Comparison of ENCODE assay signal across 29 cellular contexts in genomic region chr6:620950-621349, GRCh38.
"Had no signal": no experiment of that assay in that cellular context is flagged by ENCODE, and none has a peak within 500 bp of the region (broad histone marks: within the 10 kb centered on the region; RNA-seq: fewer than 3 reads in every experiment).

No MANE protein-coding gene starts in this region.

- H3K27me3 Mint-ChIP-seq: activated CD4-positive, alpha-beta T cell treated with anti-CD3 and anti-CD28 coated beads for 36 hours; activated CD4-positive, alpha-beta T cell treated with anti-CD3 and anti-CD28 coated beads, Interleukin-2, amount 10 ng/mL, durations not matched to agents 7 days and 5 days; activated CD8-positive, alpha-beta T cell treated with anti-CD3 and anti-CD28 coated beads for 36 hours; activated naive CD8-positive, alpha-beta T cell; effector memory CD8-positive, alpha-beta T cell had no signal

- H3K9me3 ChIP-seq: esophagus squamous epithelium, gastroesophageal sphincter had no signal

- FAIRE-seq: astrocyte, bronchial epithelial cell, colon, endometrium, endothelial cell of umbilical vein had no signal

- H3K27ac ChIP-seq: brain microvascular endothelial cell, epithelial cell of prostate, esophagus squamous epithelium had no signal

- H3K27me3 ChIP-seq: brain microvascular endothelial cell, esophagus squamous epithelium, gastroesophageal sphincter had no signal

- H3K27ac Mint-ChIP-seq: activated CD4-positive, alpha-beta T cell treated with anti-CD3 and anti-CD28 coated beads for 36 hours; activated CD4-positive, alpha-beta T cell treated with anti-CD3 and anti-CD28 coated beads, Interleukin-2, amount 10 ng/mL, durations not matched to agents 7 days and 5 days; activated CD8-positive, alpha-beta T cell treated with anti-CD3 and anti-CD28 coated beads for 36 hours; activated naive CD4-positive, alpha-beta T cell treated with anti-CD3 and anti-CD28 coated beads for 36 hours; activated naive CD8-positive, alpha-beta T cell; activated T-helper 2 cell treated with anti-CD3 and anti-CD28 coated beads, Interferon-gamma antibody, Interleukin-2, Interleukin-4, amounts not matched to agents 10 μg/mL and 5 μg/mL and 100 μg/mL, durations not matched to agents 14 hours and 24 hours and 36 hours had no signal

- DNase-seq: activated CD4-positive, alpha-beta T cell treated with anti-CD3 and anti-CD28 coated beads for 36 hours; activated CD4-positive, alpha-beta T cell treated with anti-CD3 and anti-CD28 coated beads, Interleukin-2, amount 10 ng/mL, durations not matched to agents 7 days and 5 days; activated CD4-positive, alpha-beta T cell treated with anti-CD3 and anti-CD28 coated beads, Interleukin-2, amount 50 U/mL, for 4 hours; activated CD4-positive, CD25-positive, alpha-beta regulatory T cell; activated CD4-positive, CD25-positive, alpha-beta regulatory T cell treated with anti-CD3 and anti-CD28 coated beads, Interleukin-2, amount 50 U/mL, for 72 hours; activated CD8-positive, alpha-beta memory T cell treated with anti-CD3 and anti-CD28 coated beads for 24 hours; activated CD8-positive, alpha-beta T cell treated with anti-CD3 and anti-CD28 coated beads for 36 hours; activated effector memory CD4-positive, alpha-beta T cell treated with anti-CD3 and anti-CD28 coated beads, Interleukin-2, amount 50 U/mL, for 16 hours; activated naive CD4-positive, alpha-beta T cell treated with anti-CD3 and anti-CD28 coated beads for 36 hours; activated T-cell treated with anti-CD3 and anti-CD28 coated beads, Interleukin-2, amount 50 U/mL, for 4 hours; amniotic stem cell; anterior cingulate cortex; brain microvascular endothelial cell; cortex of kidney; dermis blood vessel endothelial cell; effector CD4-positive, alpha-beta T cell; effector memory CD8-positive, alpha-beta T cell; esophagus squamous epithelium; foreskin melanocyte; T-helper 2 cell had no signal

- ATAC-seq: activated CD4-positive, alpha-beta T cell treated with anti-CD3 and anti-CD28 coated beads for 36 hours; activated CD8-positive, alpha-beta T cell treated with anti-CD3 and anti-CD28 coated beads for 36 hours; activated T-cell treated with anti-CD3 and anti-CD28 coated beads, Interleukin-2, amount 50 U/mL, for 4 hours; effector memory CD8-positive, alpha-beta T cell; gastroesophageal sphincter had no signal

- H3K4me1 Mint-ChIP-seq: activated CD4-positive, alpha-beta T cell treated with anti-CD3 and anti-CD28 coated beads for 36 hours had no signal

- H3K4me1 ChIP-seq: esophagus squamous epithelium had no signal

- H3K4me3 Mint-ChIP-seq: activated CD4-positive, alpha-beta T cell treated with anti-CD3 and anti-CD28 coated beads for 36 hours; activated CD4-positive, alpha-beta T cell treated with anti-CD3 and anti-CD28 coated beads, Interleukin-2, amount 10 ng/mL, durations not matched to agents 7 days and 5 days; activated CD8-positive, alpha-beta T cell treated with anti-CD3 and anti-CD28 coated beads for 36 hours; activated naive CD4-positive, alpha-beta T cell treated with anti-CD3 and anti-CD28 coated beads for 36 hours; activated naive CD8-positive, alpha-beta T cell; activated T-cell treated with anti-CD3 and anti-CD28 coated beads, Interleukin-2, amount 50 U/mL, for 4 hours; effector memory CD8-positive, alpha-beta T cell had no signal

- H3K9me3 Mint-ChIP-seq: activated CD4-positive, alpha-beta T cell treated with anti-CD3 and anti-CD28 coated beads, Interleukin-2, amount 10 ng/mL, durations not matched to agents 7 days and 5 days; activated CD8-positive, alpha-beta T cell treated with anti-CD3 and anti-CD28 coated beads for 36 hours; activated naive CD4-positive, alpha-beta T cell treated with anti-CD3 and anti-CD28 coated beads for 36 hours; activated T-cell treated with anti-CD3 and anti-CD28 coated beads, Interleukin-2, amount 50 U/mL, for 4 hours; activated T-helper 2 cell treated with anti-CD3 and anti-CD28 coated beads, Interferon-gamma antibody, Interleukin-2, Interleukin-4, amounts not matched to agents 10 μg/mL and 5 μg/mL and 100 μg/mL, durations not matched to agents 14 hours and 24 hours and 36 hours; effector memory CD8-positive, alpha-beta T cell had no signal

- H3K4me3 ChIP-seq: esophagus squamous epithelium, gastroesophageal sphincter had no signal
